13 cellular contexts compared by ENCODE assay signal in the genomic region with DNA sequence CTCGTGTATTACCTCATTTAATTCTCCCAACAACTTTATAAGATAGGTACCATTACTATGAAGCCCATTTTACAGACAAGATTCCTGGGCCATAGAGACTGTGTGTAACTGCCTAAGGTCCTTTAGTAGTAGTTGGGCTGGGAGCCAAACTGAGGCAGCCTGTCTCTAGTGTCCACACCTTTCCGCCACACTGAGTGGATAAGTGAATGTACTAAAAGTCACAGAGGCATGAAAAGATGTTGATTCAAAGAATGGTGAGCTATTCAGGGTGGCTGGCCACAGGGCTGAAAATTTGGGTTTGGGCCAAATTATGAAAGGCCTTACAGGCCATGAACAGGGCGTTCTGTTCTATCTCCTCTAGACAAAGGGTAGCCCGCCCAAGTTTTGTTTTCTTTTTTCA. TPM values are rescaled to one million over a fixed set of nuclear protein-coding genes. Genes with fewer than 3 reads are reported as not detected.
DNase-seq lines count a peak whose midpoint lies in the region; TF ChIP-seq lines count a peak whose summit lies in the region.
"Had no signal": no experiment of that assay in that cellular context is flagged by ENCODE, and none has a peak within 500 bp of the region (broad histone marks: within the 10 kb centered on the region; RNA-seq: fewer than 3 reads in every experiment).

No MANE protein-coding gene starts in this region.

- CTCF ChIA-PET in Caco-2 (lab: Charles Lee) (no interaction called here), HEK293 (lab: Yijun Ruan, JAX) (interaction anchor here (0.6 to 1.9 kb wide), 2 partner anchors 10 to 16 kb away, joined by 3 to 5 read pairs; no protein-coding TSS in a partner anchor)

- intact Hi-C loops in Caco-2 (cut with micrococcal nuclease; ENCODE audit: unreplicated experiment) (loop anchor here (5.0 kb wide), 1 partner anchor 36 kb away; no protein-coding TSS in a partner anchor), tibial artery (cut with DNase I; ENCODE audit: low total_unique reads) (no loop called here)

- H3K36me3 ChIP-seq in Caco-2 (ENCODE audit: control insufficient read depth, insufficient read depth, low read length), result no peaks in the 10 kb centered on the region
- H3K36me3 ChIP-seq in HEK293 (ENCODE audit: control insufficient read depth in 2 of 2, insufficient read depth in 1 of 2, low read length in 2 of 2), result no peaks in the 10 kb centered on the region
- H3K36me3 ChIP-seq in tibial artery, result no peaks in the 10 kb centered on the region
- H3K36me3 ChIP-seq: SJCRH30 had no signal

- H3K27me3 Mint-ChIP-seq in Caco-2 (ENCODE audit: insufficient read depth, unreplicated experiment), result no peaks in the 10 kb centered on the region

- BruUV-seq in Caco-2 (replicated peaks; lab: Mats Ljungman, UMichigan), result no TSS peak

- peaks cover 8% of the 10 kb centered on the region for H3K36me3 Mint-ChIP-seq in Caco-2 (ENCODE audit: insufficient read depth, unreplicated experiment)
- H3K36me3 Mint-ChIP-seq: CD4-positive, CD25-positive, alpha-beta regulatory T cell had no signal

- H3K4me1 Mint-ChIP-seq in Caco-2 (ENCODE audit: low read depth, unreplicated experiment), result peaks cover 14% of the 10 kb centered on the region
- H3K4me1 Mint-ChIP-seq: CD4-positive, CD25-positive, alpha-beta regulatory T cell; H9 had no signal

- no peak overlapping the region for H3K4me3 Mint-ChIP-seq in Caco-2 (ENCODE audit: unreplicated experiment)
- H3K4me3 Mint-ChIP-seq: CD4-positive, CD25-positive, alpha-beta regulatory T cell; H9 had no signal

- DNase-seq in Caco-2, result no peak
- peak; percentile 80 for DNase-seq in NCI-H69 (lab: John Stamatoyannopoulos, UW)
- peak; percentile 12 for DNase-seq in kidney glomerular epithelial cell (lab: John Stamatoyannopoulos, UW)
- no peak for DNase-seq in NCI-H510A treated with DMSO at 0.1 percent for 48 hours (lab: John Stamatoyannopoulos, UW)
- DNase-seq in anterior cingulate cortex (lab: John Stamatoyannopoulos, UW), result no peak
- no peak for DNase-seq in tibial artery
- DNase-seq: CD4-positive, CD25-positive, alpha-beta regulatory T cell; H9; KBM-7; NCI-H2171 treated with DMSO at 0.1 percent for 48 hours; NCI-H526; SJCRH30 had no signal

- H3K27me3 ChIP-seq in Caco-2 (replicated peaks; ENCODE audit: control insufficient read depth, insufficient read depth, low read length) (no peaks in the 10 kb centered on the region), tibial artery (peaks cover 0 to 1% of the 10 kb centered on the region in 2 donors)
- H3K27me3 ChIP-seq: SJCRH30 had no signal

- peaks cover 10% of the 10 kb centered on the region for H3K9me3 Mint-ChIP-seq in Caco-2 (ENCODE audit: unreplicated experiment)
- H3K9me3 Mint-ChIP-seq: H9 had no signal

- H3K27ac ChIP-seq in HEK293 (ENCODE audit: extremely low read depth, low read depth, low read length), result no peak overlapping the region
- no peak overlapping the region for H3K27ac ChIP-seq in tibial artery
- H3K27ac ChIP-seq: SJCRH30 had no signal

- POLR2A ChIA-PET in Caco-2 (lab: Charles Lee) (no interaction called here), HEK293 (lab: Yijun Ruan, JAX) (no interaction called here)

- no peak overlapping the region for H3K4me3 ChIP-seq in Caco-2 (ENCODE audit: low read depth, low read length)
- no peak overlapping the region for H3K4me3 ChIP-seq in HEK293 (ENCODE audit: low read depth, low read length)
- no peak overlapping the region for H3K4me3 ChIP-seq in tibial artery
- H3K4me3 ChIP-seq: SJCRH30 had no signal

- H3K4me1 ChIP-seq in Caco-2 (0 out of 2 replicates have a peak, but pooled peaks cover 5% of the 10 kb centered on the region), HEK293 (ENCODE audit: control insufficient read depth, insufficient read depth, low read length) (no peaks in the 10 kb centered on the region), tibial artery (peaks cover 0 to 3% (median 0%) of the 10 kb centered on the region in 4 donors)
- H3K4me1 ChIP-seq: SJCRH30 had no signal

- H3K27ac Mint-ChIP-seq in Caco-2 (ENCODE audit: unreplicated experiment), result peak overlapping the region; percentile 17
- H3K27ac Mint-ChIP-seq: CD4-positive, CD25-positive, alpha-beta regulatory T cell; H9 had no signal

- no peaks in the 10 kb centered on the region for H3K9me3 ChIP-seq in Caco-2
- no peaks in the 10 kb centered on the region for H3K9me3 ChIP-seq in HEK293 (ENCODE audit: control insufficient read depth, insufficient read depth, low read depth, low read length)
- no peaks in the 10 kb centered on the region for H3K9me3 ChIP-seq in tibial artery
- H3K9me3 ChIP-seq: SJCRH30 had no signal

- TF ChIP-seq CTCF in Caco-2 (IDR thresholded peaks at IDR 0.05; ENCODE audit: insufficient read depth in 1 of 2, low read depth in 1 of 2, low read length in 1 of 2, severe bottlenecking in 1 of 2, unreplicated experiment in 1 of 2) (no peak), HEK293 (tag by site-specific recombination; IDR thresholded peaks at IDR 0.05) (no peak), tibial artery (IDR thresholded peaks at IDR 0.05) (no peak)

TF ChIP-seq in HEK293, 187 proteins besides CTCF, POLR2A, EP300 and RAD21:
- no peak for TF ChIP-seq ZNF138 (tag by site-specific recombination; IDR thresholded peaks at IDR 0.05; ENCODE audit: borderline replicate concordance)
- TF ChIP-seq ZNF354C (tag by site-specific recombination; IDR thresholded peaks at IDR 0.05; ENCODE audit: borderline replicate concordance, low read depth), result no peak
- TF ChIP-seq, protein P1, sequence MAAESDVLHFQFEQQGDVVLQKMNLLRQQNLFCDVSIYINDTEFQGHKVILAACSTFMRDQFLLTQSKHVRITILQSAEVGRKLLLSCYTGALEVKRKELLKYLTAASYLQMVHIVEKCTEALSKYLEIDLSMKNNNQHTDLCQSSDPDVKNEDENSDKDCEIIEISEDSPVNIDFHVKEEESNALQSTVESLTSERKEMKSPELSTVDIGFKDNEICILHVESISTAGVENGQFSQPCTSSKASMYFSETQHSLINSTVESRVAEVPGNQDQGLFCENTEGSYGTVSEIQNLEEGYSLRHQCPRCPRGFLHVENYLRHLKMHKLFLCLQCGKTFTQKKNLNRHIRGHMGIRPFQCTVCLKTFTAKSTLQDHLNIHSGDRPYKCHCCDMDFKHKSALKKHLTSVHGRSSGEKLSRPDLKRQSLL (tag by site-specific recombination; IDR thresholded peaks at IDR 0.05), result no peak
- TF ChIP-seq ZNF664 (tag by site-specific recombination; IDR thresholded peaks at IDR 0.05), result 0 out of 2 replicates have a peak, but pooled peaks have one; percentile 38
TF ChIP-seq in HEK293: peak in this region for 1.

RNA-seq across cellular contexts. Expression of gene CD24, which starts 11.0 kb away (rescaled TPM):
- 81.7 and 92.2 TPM in 2 replicates for total RNA-seq in Caco-2 (2022)

Comparison
In these comparisons a context has a peak if more than half of its experiments do, and no peak if none do; other contexts are left out.
1. DNase-seq: peak in NCI-H69 (single experiment) and kidney glomerular epithelial cell (single experiment); none in Caco-2 (0 of 2), NCI-H510A treated with DMSO at 0.1 percent for 48 hours (single experiment), anterior cingulate cortex (0 of 58) and tibial artery (0 of 2).